13 cellular contexts compared by ENCODE assay signal in genomic region chr9:129170229-129170628, GRCh38. TPM values are rescaled to one million over a fixed set of nuclear protein-coding genes. Genes with fewer than 3 reads are reported as not detected.
DNase-seq lines count a peak whose midpoint lies in the region; ATAC-seq and TF ChIP-seq lines count a peak whose summit lies in the region.
"Had no signal": no experiment of that assay in that cellular context is flagged by ENCODE, and none has a peak within 500 bp of the region (broad histone marks: within the 10 kb centered on the region; RNA-seq: fewer than 3 reads in every experiment).

No MANE protein-coding gene starts in this region.

- no peak for TF ChIP-seq RAD21 in IMR-90 (IDR thresholded peaks at IDR 0.05; ENCODE audit: low read length)

- H2AK5ac ChIP-seq in IMR-90 (ENCODE audit: low read depth, low read length), result peak overlapping the region; percentile 97

- peak; percentile 31 for DNase-seq in Caki2 (ENCODE audit: low read depth)
- peak; percentile 41 for DNase-seq in IMR-90
- peak; percentile 17 for DNase-seq in amniotic epithelial cell (ENCODE audit: low read depth)
- DNase-seq in kidney tubule cell (ENCODE audit: low spot score), result peak; percentile 23
- no peak for DNase-seq in NCI-H345 treated with DMSO at 0.1 percent for 48 hours (lab: John Stamatoyannopoulos, UW; ENCODE audit: unreplicated experiment)
- DNase-seq in medulla oblongata (ENCODE audit: extremely low spot score), result no peak
- no peak for DNase-seq in erythroblast (lab: John Stamatoyannopoulos, UW)
- DNase-seq: activated CD4-positive, CD25-positive, alpha-beta regulatory T cell; activated naive CD8-positive, alpha-beta T cell treated with anti-CD3 and anti-CD28 coated beads, Interleukin-2, amount 50 U/mL, for 24 hours; CD8-positive, alpha-beta T cell; MG63; NCI-H2171 treated with DMSO at 0.1 percent for 48 hours had no signal

- H4K91ac ChIP-seq in IMR-90 (ENCODE audit: insufficient read depth, low read depth, low read length), result peak overlapping the region; percentile 73

- H3K27me3 ChIP-seq in IMR-90 (ENCODE audit: control insufficient read depth, insufficient read depth, low read length), result no peaks in the 10 kb centered on the region
- H3K27me3 ChIP-seq: MG63 had no signal

- no peak overlapping the region for H3K56ac ChIP-seq in IMR-90 (ENCODE audit: extremely low read depth, insufficient read depth, low read length)

- ATAC-seq in IMR-90 (ENCODE audit: low read depth) (no peak), HG02973 (IDR thresholded peaks at IDR 0.05; ENCODE audit: unreplicated experiment) (no peak)
- ATAC-seq: activated naive CD8-positive, alpha-beta T cell treated with anti-CD3 and anti-CD28 coated beads, Interleukin-2, amount 50 U/mL, for 24 hours; CD8-positive, alpha-beta T cell had no signal

- TF ChIP-seq CTCF in IMR-90 (conservative IDR thresholded peaks at IDR 0.05; ENCODE audit: low read depth, low read length), result no peak

- WGBS in IMR-90 (ENCODE audit: extremely low coverage in 2 of 2, insufficient read length in 1 of 2), 2 experiments, result no CpG with 5 or more reads among the region's 6 CpGs

- H3K9me3 ChIP-seq in IMR-90 (ENCODE audit: control insufficient read depth, insufficient read depth, low read length), result no peaks in the 10 kb centered on the region
- H3K9me3 ChIP-seq: MG63 had no signal

- dilution Hi-C loops in IMR-90 (cut with HindIII; ENCODE audit: low sequenced_read_pairs, unreplicated experiment), result no loop called here

- no peaks in the 10 kb centered on the region for H3K36me3 ChIP-seq in IMR-90 (ENCODE audit: control insufficient read depth, insufficient read depth, low read length)
- H3K36me3 ChIP-seq: MG63 had no signal

- in situ Hi-C loops in Caki2 (cut with HindIII; ENCODE audit: low pct_unique_long_range_greater_than_20kb, low sequenced_read_pairs) (no loop called here), IMR-90 (cut with MboI; ENCODE audit: low sequenced_read_pairs) (no loop called here)

- no peak overlapping the region for H3K4me2 ChIP-seq in IMR-90 (ENCODE audit: low read depth, low read length)

- no peak overlapping the region for H3K4me3 ChIP-seq in IMR-90 (ENCODE audit: insufficient read depth, low read depth, low read length)
- H3K4me3 ChIP-seq: MG63 had no signal

- peak overlapping the region; percentile 38; the same call in 1 of the 2 replicates for H4K5ac ChIP-seq in IMR-90 (ENCODE audit: low read depth, low read length)

- no peak overlapping the region for H3K9ac ChIP-seq in IMR-90 (ENCODE audit: low read depth, low read length)

- peaks cover 35% of the 10 kb centered on the region for H3K4me1 ChIP-seq in IMR-90 (ENCODE audit: control insufficient read depth, insufficient read depth, low read length)

- H3K4ac ChIP-seq in IMR-90 (ENCODE audit: low read depth, low read length), result peak overlapping the region; percentile 63

- H2BK15ac ChIP-seq in IMR-90 (ENCODE audit: low read depth, low read length), result peak overlapping the region; percentile 77; the same call in 1 of the 3 replicates

- BruUV-seq in IMR-90 (replicated peaks; lab: Mats Ljungman, UMichigan), result no TSS peak

- H2BK120ac ChIP-seq in IMR-90 (ENCODE audit: low read depth, low read length), result peak overlapping the region; percentile 83

- peak overlapping the region in 1 of 2 experiments; percentile 14; a peak in 1 of 4 replicates for H4K8ac ChIP-seq in IMR-90 (ENCODE audit: low read depth in 2 of 2, low read length in 2 of 2)

- peaks cover 16% of the 10 kb centered on the region for H3K9me1 ChIP-seq in IMR-90 (ENCODE audit: insufficient read depth, low read length)

- H3K27ac ChIP-seq in IMR-90 (ENCODE audit: insufficient read depth, low read length), result no peak overlapping the region; the same call in 1 of the 2 replicates

- TF ChIP-seq POLR2A in IMR-90 (IDR thresholded peaks at IDR 0.05; ENCODE audit: low read depth, low read length) (no peak), erythroblast (IDR thresholded peaks at IDR 0.05; ENCODE audit: low read length) (no peak)

- H2BK20ac ChIP-seq in IMR-90 (ENCODE audit: low read depth, low read length), result peak overlapping the region; percentile 75

- peak overlapping the region; percentile 9 for H2AFZ ChIP-seq in IMR-90 (replicated peaks; ENCODE audit: low read length, poor library complexity)

- intact Hi-C loops in IMR-90 (cut with micrococcal nuclease), result loop anchor here (5.0 kb wide), 1 partner anchor 382 kb away; no protein-coding TSS in a partner anchor

- CTCF ChIA-PET in IMR-90 (lab: Yijun Ruan, JAX), result interaction anchor here (0.6 to 1.4 kb wide), 2 partner anchors 441 to 767 kb away, joined by 3 read pairs; no protein-coding TSS in a partner anchor

- H3K79me1 ChIP-seq in IMR-90 (ENCODE audit: low read depth in 1 of 2, low read length in 2 of 2), result peaks cover 7 to 32% of the 10 kb centered on the region in 2 experiments

- H2BK5ac ChIP-seq in IMR-90 (ENCODE audit: low read depth, low read length, poor library complexity, severe bottlenecking), result peak overlapping the region; percentile 30

- peak overlapping the region; percentile 38 for H2AK9ac ChIP-seq in IMR-90 (replicated peaks; ENCODE audit: low read depth, low read length, poor library complexity)

- POLR2A ChIA-PET in IMR-90 (lab: Charles Lee; ENCODE audit: unreplicated experiment), result interaction anchor here (0.6 to 1.7 kb wide), 2 partner anchors 30 to 1787 kb away, joined by 3 to 4 read pairs; no protein-coding TSS in a partner anchor

- no peaks in the 10 kb centered on the region for H4K20me1 ChIP-seq in IMR-90 (ENCODE audit: insufficient read depth, low read length)

- peak overlapping the region; percentile 75 for H3K14ac ChIP-seq in IMR-90 (replicated peaks; ENCODE audit: low read depth, low read length)

- peak overlapping the region; percentile 57; the same call in 1 of the 2 replicates for H3K23ac ChIP-seq in IMR-90 (ENCODE audit: low read depth, low read length)

- peak overlapping the region; percentile 18; the same call in 1 of the 2 replicates for H3K18ac ChIP-seq in IMR-90 (ENCODE audit: low read depth, low read length)

TF ChIP-seq in IMR-90, 13 proteins besides CTCF, POLR2A, EP300 and RAD21:
- TF ChIP-seq, protein P1, sequence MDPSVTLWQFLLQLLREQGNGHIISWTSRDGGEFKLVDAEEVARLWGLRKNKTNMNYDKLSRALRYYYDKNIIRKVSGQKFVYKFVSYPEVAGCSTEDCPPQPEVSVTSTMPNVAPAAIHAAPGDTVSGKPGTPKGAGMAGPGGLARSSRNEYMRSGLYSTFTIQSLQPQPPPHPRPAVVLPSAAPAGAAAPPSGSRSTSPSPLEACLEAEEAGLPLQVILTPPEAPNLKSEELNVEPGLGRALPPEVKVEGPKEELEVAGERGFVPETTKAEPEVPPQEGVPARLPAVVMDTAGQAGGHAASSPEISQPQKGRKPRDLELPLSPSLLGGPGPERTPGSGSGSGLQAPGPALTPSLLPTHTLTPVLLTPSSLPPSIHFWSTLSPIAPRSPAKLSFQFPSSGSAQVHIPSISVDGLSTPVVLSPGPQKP (IDR thresholded peaks at IDR 0.05; ENCODE audit: borderline replicate concordance, low read depth, low read length), result no peak
- no peak for TF ChIP-seq RFX5 (IDR thresholded peaks at IDR 0.05; ENCODE audit: low read depth, low read length)
- TF ChIP-seq CHD1 (IDR thresholded peaks at IDR 0.05; ENCODE audit: low read depth, low read length), result no peak
- no peak for TF ChIP-seq CEBPB (IDR thresholded peaks at IDR 0.05; ENCODE audit: low read depth, low read length)
- TF ChIP-seq FOS (IDR thresholded peaks at IDR 0.05; ENCODE audit: low read depth, low read length), result peak; percentile 31; the same call in 1 of the 2 replicates
- TF ChIP-seq MAFK (IDR thresholded peaks at IDR 0.05; ENCODE audit: low read depth, low read length), result no peak
- TF ChIP-seq RCOR1 (IDR thresholded peaks at IDR 0.05; ENCODE audit: insufficient replicate concordance, low read length), result no peak

RNA-seq across cellular contexts. Expression of gene IER5L, which starts 7.8 kb away (rescaled TPM):
- total RNA-seq in Caki2 (2014; rRNA removed; shearing (Covaris generic); ENCODE audit: low replicate concordance), result 73.3 and 76.4 TPM in 2 replicates
- total RNA-seq in IMR-90 (2012; rRNA removed), result 12.5 and 14.4 TPM in 2 replicates
- 13.4 and 21.0 TPM in 2 replicates for polyA plus RNA-seq in IMR-90 (2012; rRNA removed)
- 12.4 and 35.8 TPM in 2 replicates for polyA plus RNA-seq in IMR-90 (2012; cell fraction: cytosol; rRNA removed)
- polyA plus RNA-seq in IMR-90 (2012; cell fraction: nucleus; rRNA removed; ENCODE audit: low replicate concordance), result 13.1 and 28.4 TPM in 2 replicates

RNA-seq across cellular contexts. Expression of gene PTPA, which starts 59.0 kb away (rescaled TPM):
- total RNA-seq in Caki2 (2014; rRNA removed; shearing (Covaris generic); ENCODE audit: low replicate concordance), result 138 and 155 TPM in 2 replicates
- total RNA-seq in IMR-90 (2012; rRNA removed), result 93.6 and 124 TPM in 2 replicates
- 141 and 149 TPM in 2 replicates for polyA plus RNA-seq in IMR-90 (2012; rRNA removed)
- polyA plus RNA-seq in IMR-90 (2012; cell fraction: cytosol; rRNA removed), result 88.4 and 129 TPM in 2 replicates
- 78.9 and 134 TPM in 2 replicates for polyA plus RNA-seq in IMR-90 (2012; cell fraction: nucleus; rRNA removed; ENCODE audit: low replicate concordance)

RNA-seq across cellular contexts. Expression of gene CRAT, which starts 59.6 kb away (rescaled TPM):
- 14.7 and 19.2 TPM in 2 replicates for total RNA-seq in Caki2 (2014; rRNA removed; shearing (Covaris generic); ENCODE audit: low replicate concordance)
- 18.8 and 19.7 TPM in 2 replicates for total RNA-seq in IMR-90 (2012; rRNA removed)
- 41.6 and 44.2 TPM in 2 replicates for polyA plus RNA-seq in IMR-90 (2012; rRNA removed)
- 27.4 and 55.2 TPM in 2 replicates for polyA plus RNA-seq in IMR-90 (2012; cell fraction: cytosol; rRNA removed)
- 55.4 and 116 TPM in 2 replicates for polyA plus RNA-seq in IMR-90 (2012; cell fraction: nucleus; rRNA removed; ENCODE audit: low replicate concordance)

Comparison
In these comparisons a context has a peak if more than half of its experiments do, and no peak if none do; other contexts are left out.
1. DNase-seq: peak in Caki2 (single experiment), IMR-90 (single experiment), amniotic epithelial cell (single experiment) and kidney tubule cell (single experiment); none in NCI-H345 treated with DMSO at 0.1 percent for 48 hours (single experiment), medulla oblongata (single experiment) and erythroblast (0 of 2).